ENCODE assay signal across 1 cellular context in the genomic region with DNA sequence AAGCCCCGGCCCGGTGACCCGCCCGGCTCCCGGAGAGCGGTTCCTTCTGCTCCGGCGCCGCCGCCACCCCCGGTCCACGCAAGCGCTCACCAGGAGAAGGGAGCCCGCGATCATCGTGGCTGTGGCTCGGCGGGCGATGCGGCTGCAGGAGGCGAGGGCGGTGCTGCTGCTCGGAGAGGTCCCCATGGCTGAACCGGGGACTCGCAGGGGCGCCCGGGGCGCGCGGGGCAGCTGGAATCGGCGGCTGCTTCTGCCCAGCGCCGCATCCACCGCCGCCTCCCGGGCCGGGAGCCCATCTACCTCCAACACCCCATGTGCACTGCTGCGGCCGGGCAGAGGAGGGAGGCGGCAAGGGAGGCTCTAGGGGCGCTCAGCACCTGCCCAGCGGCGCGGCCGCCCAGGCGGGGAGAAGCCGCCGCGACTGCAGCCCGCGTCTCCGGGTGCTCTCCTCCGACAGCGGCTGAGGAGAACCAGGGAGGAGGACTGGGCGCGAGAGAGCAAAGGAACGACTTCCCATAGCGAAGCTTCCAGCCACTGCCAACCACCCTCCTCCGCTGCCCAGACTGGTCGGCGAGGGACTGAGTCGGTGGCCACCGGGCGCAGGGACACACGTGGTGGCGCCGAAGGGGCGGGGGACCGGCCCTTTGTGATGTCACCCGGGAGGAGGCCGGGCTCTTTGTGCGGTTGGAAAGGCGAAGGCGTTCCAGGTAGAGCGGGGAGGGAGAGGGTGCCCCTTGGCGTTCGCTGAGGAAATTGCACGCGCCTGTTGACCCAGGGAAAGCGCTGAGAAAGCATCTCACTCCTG.
A peak's percentile ranks its signal among the peaks of the same experiment; 100 is the strongest.
TF ChIP-seq lines count a peak whose summit lies in the region.

A gene with protein sequence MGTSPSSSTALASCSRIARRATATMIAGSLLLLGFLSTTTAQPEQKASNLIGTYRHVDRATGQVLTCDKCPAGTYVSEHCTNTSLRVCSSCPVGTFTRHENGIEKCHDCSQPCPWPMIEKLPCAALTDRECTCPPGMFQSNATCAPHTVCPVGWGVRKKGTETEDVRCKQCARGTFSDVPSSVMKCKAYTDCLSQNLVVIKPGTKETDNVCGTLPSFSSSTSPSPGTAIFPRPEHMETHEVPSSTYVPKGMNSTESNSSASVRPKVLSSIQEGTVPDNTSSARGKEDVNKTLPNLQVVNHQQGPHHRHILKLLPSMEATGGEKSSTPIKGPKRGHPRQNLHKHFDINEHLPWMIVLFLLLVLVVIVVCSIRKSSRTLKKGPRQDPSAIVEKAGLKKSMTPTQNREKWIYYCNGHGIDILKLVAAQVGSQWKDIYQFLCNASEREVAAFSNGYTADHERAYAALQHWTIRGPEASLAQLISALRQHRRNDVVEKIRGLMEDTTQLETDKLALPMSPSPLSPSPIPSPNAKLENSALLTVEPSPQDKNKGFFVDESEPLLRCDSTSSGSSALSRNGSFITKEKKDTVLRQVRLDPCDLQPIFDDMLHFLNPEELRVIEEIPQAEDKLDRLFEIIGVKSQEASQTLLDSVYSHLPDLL (minus strand): TSS at position 580 of the 805 bp plus-strand sequence. CDS start 394 bp downstream, at position 186.

TF ChIP-seq in HepG2, 621 proteins besides CTCF, POLR2A, EP300 and RAD21 (continued from another document and continues in another):
- TF ChIP-seq, protein P1, sequence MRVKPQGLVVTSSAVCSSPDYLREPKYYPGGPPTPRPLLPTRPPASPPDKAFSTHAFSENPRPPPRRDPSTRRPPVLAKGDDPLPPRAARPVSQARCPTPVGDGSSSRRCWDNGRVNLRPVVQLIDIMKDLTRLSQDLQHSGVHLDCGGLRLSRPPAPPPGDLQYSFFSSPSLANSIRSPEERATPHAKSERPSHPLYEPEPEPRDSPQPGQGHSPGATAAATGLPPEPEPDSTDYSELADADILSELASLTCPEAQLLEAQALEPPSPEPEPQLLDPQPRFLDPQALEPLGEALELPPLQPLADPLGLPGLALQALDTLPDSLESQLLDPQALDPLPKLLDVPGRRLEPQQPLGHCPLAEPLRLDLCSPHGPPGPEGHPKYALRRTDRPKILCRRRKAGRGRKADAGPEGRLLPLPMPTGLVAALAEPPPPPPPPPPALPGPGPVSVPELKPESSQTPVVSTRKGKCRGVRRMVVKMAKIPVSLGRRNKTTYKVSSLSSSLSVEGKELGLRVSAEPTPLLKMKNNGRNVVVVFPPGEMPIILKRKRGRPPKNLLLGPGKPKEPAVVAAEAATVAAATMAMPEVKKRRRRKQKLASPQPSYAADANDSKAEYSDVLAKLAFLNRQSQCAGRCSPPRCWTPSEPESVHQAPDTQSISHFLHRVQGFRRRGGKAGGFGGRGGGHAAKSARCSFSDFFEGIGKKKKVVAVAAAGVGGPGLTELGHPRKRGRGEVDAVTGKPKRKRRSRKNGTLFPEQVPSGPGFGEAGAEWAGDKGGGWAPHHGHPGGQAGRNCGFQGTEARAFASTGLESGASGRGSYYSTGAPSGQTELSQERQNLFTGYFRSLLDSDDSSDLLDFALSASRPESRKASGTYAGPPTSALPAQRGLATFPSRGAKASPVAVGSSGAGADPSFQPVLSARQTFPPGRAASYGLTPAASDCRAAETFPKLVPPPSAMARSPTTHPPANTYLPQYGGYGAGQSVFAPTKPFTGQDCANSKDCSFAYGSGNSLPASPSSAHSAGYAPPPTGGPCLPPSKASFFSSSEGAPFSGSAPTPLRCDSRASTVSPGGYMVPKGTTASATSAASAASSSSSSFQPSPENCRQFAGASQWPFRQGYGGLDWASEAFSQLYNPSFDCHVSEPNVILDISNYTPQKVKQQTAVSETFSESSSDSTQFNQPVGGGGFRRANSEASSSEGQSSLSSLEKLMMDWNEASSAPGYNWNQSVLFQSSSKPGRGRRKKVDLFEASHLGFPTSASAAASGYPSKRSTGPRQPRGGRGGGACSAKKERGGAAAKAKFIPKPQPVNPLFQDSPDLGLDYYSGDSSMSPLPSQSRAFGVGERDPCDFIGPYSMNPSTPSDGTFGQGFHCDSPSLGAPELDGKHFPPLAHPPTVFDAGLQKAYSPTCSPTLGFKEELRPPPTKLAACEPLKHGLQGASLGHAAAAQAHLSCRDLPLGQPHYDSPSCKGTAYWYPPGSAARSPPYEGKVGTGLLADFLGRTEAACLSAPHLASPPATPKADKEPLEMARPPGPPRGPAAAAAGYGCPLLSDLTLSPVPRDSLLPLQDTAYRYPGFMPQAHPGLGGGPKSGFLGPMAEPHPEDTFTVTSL (CRISPR knock-in tag; IDR thresholded peaks at IDR 0.05; ENCODE audit: borderline replicate concordance) = peak; percentile 47; the same call in 1 of the 2 replicates
- TF ChIP-seq, protein P2, sequence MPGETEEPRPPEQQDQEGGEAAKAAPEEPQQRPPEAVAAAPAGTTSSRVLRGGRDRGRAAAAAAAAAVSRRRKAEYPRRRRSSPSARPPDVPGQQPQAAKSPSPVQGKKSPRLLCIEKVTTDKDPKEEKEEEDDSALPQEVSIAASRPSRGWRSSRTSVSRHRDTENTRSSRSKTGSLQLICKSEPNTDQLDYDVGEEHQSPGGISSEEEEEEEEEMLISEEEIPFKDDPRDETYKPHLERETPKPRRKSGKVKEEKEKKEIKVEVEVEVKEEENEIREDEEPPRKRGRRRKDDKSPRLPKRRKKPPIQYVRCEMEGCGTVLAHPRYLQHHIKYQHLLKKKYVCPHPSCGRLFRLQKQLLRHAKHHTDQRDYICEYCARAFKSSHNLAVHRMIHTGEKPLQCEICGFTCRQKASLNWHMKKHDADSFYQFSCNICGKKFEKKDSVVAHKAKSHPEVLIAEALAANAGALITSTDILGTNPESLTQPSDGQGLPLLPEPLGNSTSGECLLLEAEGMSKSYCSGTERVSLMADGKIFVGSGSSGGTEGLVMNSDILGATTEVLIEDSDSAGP (CRISPR knock-in tag; IDR thresholded peaks at IDR 0.05; ENCODE audit: borderline replicate concordance) = peak; percentile 94; the same call in 1 of the 2 replicates
- TF ChIP-seq, protein P3, sequence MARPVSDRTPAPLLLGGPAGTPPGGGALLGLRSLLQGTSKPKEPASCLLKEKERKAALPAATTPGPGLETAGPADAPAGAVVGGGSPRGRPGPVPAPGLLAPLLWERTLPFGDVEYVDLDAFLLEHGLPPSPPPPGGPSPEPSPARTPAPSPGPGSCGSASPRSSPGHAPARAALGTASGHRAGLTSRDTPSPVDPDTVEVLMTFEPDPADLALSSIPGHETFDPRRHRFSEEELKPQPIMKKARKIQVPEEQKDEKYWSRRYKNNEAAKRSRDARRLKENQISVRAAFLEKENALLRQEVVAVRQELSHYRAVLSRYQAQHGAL (CRISPR knock-in tag; IDR thresholded peaks at IDR 0.05; ENCODE audit: not compliant biosample characterization) = peak; percentile 73
- TF ChIP-seq, protein P4, sequence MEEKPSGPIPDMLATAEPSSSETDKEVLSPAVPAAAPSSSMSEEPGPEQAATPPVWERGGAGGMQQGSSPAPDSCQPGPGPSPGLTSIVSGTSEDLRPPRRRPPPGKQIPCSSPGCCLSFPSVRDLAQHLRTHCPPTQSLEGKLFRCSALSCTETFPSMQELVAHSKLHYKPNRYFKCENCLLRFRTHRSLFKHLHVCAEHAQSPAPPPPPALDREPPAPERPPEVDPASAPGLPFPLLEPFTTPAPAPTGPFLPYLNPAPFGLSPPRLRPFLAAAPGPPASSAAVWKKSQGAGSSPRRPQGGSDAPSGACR (CRISPR knock-in tag; IDR thresholded peaks at IDR 0.05) = peak; percentile 62; the same call in 1 of the 2 replicates
- TF ChIP-seq ETV6 (CRISPR knock-in tag; conservative IDR thresholded peaks at IDR 0.05) (0 out of 2 replicates have a peak, but pooled peaks have one; percentile 32), FOSL2 (CRISPR knock-in tag; IDR thresholded peaks at IDR 0.05) (peak; percentile 88), ETV5 (CRISPR knock-in tag; IDR thresholded peaks at IDR 0.05; ENCODE audit: borderline replicate concordance) (peak; percentile 54; the same call in 1 of the 2 replicates), ZNF749 (CRISPR knock-in tag; IDR thresholded peaks at IDR 0.05; ENCODE audit: borderline replicate concordance) (peak; percentile 96)
- TF ChIP-seq, protein P5, sequence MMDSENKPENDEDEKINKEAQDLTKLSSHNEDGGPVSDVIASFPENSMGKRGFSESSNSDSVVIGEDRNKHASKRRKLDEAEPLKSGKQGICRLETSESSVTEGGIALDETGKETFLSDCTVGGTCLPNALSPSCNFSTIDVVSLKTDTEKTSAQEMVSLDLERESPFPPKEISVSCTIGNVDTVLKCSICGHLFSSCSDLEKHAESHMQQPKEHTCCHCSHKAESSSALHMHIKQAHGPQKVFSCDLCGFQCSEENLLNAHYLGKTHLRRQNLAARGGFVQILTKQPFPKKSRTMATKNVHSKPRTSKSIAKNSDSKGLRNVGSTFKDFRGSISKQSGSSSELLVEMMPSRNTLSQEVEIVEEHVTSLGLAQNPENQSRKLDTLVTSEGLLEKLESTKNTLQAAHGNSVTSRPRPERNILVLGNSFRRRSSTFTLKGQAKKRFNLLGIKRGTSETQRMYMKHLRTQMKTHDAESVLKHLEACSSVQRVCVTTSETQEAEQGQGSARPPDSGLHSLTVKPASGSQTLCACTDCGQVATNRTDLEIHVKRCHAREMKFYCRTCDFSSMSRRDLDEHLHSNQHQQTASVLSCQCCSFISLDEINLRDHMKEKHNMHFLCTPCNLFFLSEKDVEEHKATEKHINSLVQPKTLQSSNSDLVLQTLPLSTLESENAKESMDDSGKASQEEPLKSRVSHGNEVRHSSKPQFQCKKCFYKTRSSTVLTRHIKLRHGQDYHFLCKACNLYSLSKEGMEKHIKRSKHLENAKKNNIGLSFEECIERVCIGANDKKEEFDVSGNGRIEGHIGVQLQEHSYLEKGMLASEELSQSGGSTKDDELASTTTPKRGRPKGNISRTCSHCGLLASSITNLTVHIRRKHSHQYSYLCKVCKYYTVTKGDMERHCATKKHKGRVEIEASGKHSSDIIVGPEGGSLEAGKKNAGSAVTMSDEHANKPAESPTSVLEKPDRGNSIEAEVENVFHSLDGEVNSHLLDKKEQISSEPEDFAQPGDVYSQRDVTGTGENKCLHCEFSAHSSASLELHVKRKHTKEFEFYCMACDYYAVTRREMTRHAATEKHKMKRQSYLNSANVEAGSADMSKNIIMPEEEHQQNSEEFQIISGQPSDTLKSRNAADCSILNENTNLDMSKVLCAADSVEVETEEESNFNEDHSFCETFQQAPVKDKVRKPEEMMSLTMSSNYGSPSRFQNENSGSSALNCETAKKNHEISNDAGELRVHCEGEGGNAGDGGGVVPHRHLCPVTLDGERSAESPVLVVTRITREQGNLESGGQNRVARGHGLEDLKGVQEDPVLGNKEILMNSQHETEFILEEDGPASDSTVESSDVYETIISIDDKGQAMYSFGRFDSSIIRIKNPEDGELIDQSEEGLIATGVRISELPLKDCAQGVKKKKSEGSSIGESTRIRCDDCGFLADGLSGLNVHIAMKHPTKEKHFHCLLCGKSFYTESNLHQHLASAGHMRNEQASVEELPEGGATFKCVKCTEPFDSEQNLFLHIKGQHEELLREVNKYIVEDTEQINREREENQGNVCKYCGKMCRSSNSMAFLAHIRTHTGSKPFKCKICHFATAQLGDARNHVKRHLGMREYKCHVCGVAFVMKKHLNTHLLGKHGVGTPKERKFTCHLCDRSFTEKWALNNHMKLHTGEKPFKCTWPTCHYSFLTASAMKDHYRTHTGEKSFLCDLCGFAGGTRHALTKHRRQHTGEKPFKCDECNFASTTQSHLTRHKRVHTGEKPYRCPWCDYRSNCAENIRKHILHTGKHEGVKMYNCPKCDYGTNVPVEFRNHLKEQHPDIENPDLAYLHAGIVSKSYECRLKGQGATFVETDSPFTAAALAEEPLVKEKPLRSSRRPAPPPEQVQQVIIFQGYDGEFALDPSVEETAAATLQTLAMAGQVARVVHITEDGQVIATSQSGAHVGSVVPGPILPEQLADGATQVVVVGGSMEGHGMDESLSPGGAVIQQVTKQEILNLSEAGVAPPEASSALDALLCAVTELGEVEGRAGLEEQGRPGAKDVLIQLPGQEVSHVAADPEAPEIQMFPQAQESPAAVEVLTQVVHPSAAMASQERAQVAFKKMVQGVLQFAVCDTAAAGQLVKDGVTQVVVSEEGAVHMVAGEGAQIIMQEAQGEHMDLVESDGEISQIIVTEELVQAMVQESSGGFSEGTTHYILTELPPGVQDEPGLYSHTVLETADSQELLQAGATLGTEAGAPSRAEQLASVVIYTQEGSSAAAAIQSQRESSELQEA (CRISPR knock-in tag; IDR thresholded peaks at IDR 0.05; ENCODE audit: not compliant biosample characterization) = peak; percentile 94
- TF ChIP-seq, protein P6, sequence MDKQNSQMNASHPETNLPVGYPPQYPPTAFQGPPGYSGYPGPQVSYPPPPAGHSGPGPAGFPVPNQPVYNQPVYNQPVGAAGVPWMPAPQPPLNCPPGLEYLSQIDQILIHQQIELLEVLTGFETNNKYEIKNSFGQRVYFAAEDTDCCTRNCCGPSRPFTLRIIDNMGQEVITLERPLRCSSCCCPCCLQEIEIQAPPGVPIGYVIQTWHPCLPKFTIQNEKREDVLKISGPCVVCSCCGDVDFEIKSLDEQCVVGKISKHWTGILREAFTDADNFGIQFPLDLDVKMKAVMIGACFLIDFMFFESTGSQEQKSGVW (CRISPR knock-in tag; IDR thresholded peaks at IDR 0.05; ENCODE audit: borderline replicate concordance) = no peak
- TF ChIP-seq, protein P7, sequence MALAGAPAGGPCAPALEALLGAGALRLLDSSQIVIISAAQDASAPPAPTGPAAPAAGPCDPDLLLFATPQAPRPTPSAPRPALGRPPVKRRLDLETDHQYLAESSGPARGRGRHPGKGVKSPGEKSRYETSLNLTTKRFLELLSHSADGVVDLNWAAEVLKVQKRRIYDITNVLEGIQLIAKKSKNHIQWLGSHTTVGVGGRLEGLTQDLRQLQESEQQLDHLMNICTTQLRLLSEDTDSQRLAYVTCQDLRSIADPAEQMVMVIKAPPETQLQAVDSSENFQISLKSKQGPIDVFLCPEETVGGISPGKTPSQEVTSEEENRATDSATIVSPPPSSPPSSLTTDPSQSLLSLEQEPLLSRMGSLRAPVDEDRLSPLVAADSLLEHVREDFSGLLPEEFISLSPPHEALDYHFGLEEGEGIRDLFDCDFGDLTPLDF (CRISPR knock-in tag; IDR thresholded peaks at IDR 0.05) = 0 out of 2 replicates have a peak, but pooled peaks have one; percentile 30
- TF ChIP-seq, protein P8, sequence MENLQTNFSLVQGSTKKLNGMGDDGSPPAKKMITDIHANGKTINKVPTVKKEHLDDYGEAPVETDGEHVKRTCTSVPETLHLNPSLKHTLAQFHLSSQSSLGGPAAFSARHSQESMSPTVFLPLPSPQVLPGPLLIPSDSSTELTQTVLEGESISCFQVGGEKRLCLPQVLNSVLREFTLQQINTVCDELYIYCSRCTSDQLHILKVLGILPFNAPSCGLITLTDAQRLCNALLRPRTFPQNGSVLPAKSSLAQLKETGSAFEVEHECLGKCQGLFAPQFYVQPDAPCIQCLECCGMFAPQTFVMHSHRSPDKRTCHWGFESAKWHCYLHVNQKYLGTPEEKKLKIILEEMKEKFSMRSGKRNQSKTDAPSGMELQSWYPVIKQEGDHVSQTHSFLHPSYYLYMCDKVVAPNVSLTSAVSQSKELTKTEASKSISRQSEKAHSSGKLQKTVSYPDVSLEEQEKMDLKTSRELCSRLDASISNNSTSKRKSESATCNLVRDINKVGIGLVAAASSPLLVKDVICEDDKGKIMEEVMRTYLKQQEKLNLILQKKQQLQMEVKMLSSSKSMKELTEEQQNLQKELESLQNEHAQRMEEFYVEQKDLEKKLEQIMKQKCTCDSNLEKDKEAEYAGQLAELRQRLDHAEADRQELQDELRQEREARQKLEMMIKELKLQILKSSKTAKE (CRISPR knock-in tag; IDR thresholded peaks at IDR 0.05; ENCODE audit: borderline replicate concordance) = peak; percentile 64; the same call in 1 of the 2 replicates
- TF ChIP-seq, protein P9, sequence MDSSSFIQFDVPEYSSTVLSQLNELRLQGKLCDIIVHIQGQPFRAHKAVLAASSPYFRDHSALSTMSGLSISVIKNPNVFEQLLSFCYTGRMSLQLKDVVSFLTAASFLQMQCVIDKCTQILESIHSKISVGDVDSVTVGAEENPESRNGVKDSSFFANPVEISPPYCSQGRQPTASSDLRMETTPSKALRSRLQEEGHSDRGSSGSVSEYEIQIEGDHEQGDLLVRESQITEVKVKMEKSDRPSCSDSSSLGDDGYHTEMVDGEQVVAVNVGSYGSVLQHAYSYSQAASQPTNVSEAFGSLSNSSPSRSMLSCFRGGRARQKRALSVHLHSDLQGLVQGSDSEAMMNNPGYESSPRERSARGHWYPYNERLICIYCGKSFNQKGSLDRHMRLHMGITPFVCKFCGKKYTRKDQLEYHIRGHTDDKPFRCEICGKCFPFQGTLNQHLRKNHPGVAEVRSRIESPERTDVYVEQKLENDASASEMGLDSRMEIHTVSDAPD (CRISPR knock-in tag; IDR thresholded peaks at IDR 0.05) = peak; percentile 81
